In the genomic region with DNA sequence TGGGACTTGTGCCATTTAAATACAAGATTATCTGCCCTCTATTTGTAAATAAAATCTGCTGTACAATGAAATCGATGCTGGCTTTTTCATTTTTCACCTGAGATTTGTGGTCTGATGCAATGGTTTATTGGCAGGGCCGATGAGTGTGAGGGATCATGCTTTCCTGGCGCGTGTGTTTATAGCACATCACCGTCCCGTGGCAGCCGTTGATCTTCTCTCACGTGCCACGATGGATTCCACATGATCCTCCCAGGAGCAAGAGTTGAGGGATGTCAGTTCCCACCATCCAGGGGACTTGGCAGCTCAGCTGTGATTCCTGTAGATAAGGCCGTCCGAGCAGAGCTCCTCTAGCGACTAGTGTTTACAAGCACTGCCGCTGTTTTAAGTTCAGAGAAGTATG, we compare ENCODE assay signal across 23 cellular contexts.
"Had no signal": no experiment of that assay in that cellular context is flagged by ENCODE, and none has a peak within 500 bp of the region (broad histone marks: within the 10 kb centered on the region; RNA-seq: fewer than 3 reads in every experiment).

No MANE protein-coding gene starts in this region.

- H3K4me3 Mint-ChIP-seq: dendritic cell treated with granulocyte-macrophage colony-stimulating factor and Interleukin-4, amounts not matched to agents 40 ng/mL and 50 ng/mL, for 4 days; natural killer cell; neural crest cell; stimulated activated naive B cell treated with anti-CD40 and anti-IgM and Interleukin-4, amounts not matched to agents 10 μg/mL and 1 μg/mL and 100 μg/mL, for 72 hours; stimulated activated naive CD8-positive, alpha-beta T cell treated with anti-CD3 and anti-CD28 coated beads, Interleukin-15, Interleukin-2, amounts not matched to agents 100 ng/mL and 50 ng/mL, for 24 hours had no signal

- H3K27me3 ChIP-seq: esophagus muscularis mucosa, foreskin keratinocyte, gastroesophageal sphincter, heart left ventricle, hepatocyte, tibial nerve, upper lobe of left lung, uterus had no signal

- H3K4me1 ChIP-seq: foreskin keratinocyte, psoas muscle, uterus had no signal

- H3K9me3 ChIP-seq: esophagus muscularis mucosa, gastroesophageal sphincter, heart left ventricle, left ventricle myocardium inferior, lower lobe of right lung, psoas muscle, thoracic aorta, tibial nerve, upper lobe of left lung, uterus had no signal

- H3K4me2 ChIP-seq: hepatocyte had no signal

- H3K9me3 Mint-ChIP-seq: natural killer cell; stimulated activated naive B cell treated with anti-CD40 and anti-IgM and Interleukin-4, amounts not matched to agents 10 μg/mL and 1 μg/mL and 100 μg/mL, for 72 hours; stimulated activated naive CD8-positive, alpha-beta T cell treated with anti-CD3 and anti-CD28 coated beads, Interleukin-15, Interleukin-2, amounts not matched to agents 100 ng/mL and 50 ng/mL, for 24 hours had no signal

- H3K36me3 Mint-ChIP-seq: natural killer cell had no signal

- H3K79me2 ChIP-seq: hepatocyte had no signal

- H3K36me3 ChIP-seq: uterus had no signal

- H3K27me3 Mint-ChIP-seq: dendritic cell treated with granulocyte-macrophage colony-stimulating factor and Interleukin-4, amounts not matched to agents 40 ng/mL and 50 ng/mL, for 4 days; stimulated activated naive B cell treated with anti-CD40 and anti-IgM and Interleukin-4, amounts not matched to agents 10 μg/mL and 1 μg/mL and 100 μg/mL, for 72 hours; stimulated activated naive CD8-positive, alpha-beta T cell treated with anti-CD3 and anti-CD28 coated beads, Interleukin-15, Interleukin-2, amounts not matched to agents 100 ng/mL and 50 ng/mL, for 24 hours had no signal

- H3K4me3 ChIP-seq: esophagus muscularis mucosa, gastroesophageal sphincter, heart left ventricle, hepatocyte, left ventricle myocardium inferior, lower lobe of right lung, psoas muscle, thoracic aorta, tibial nerve, upper lobe of left lung, uterus had no signal

- H3K27ac Mint-ChIP-seq: dendritic cell treated with granulocyte-macrophage colony-stimulating factor and Interleukin-4, amounts not matched to agents 40 ng/mL and 50 ng/mL, for 4 days; stimulated activated naive CD8-positive, alpha-beta T cell treated with anti-CD3 and anti-CD28 coated beads, Interleukin-15, Interleukin-2, amounts not matched to agents 100 ng/mL and 50 ng/mL, for 24 hours had no signal

- H2AFZ ChIP-seq: hepatocyte had no signal

- ATAC-seq: foreskin keratinocyte; gastroesophageal sphincter; heart left ventricle; left cardiac atrium; natural killer cell; psoas muscle; right cardiac atrium; stimulated activated naive B cell treated with anti-CD40 and anti-IgM and Interleukin-4, amounts not matched to agents 10 μg/mL and 1 μg/mL and 100 μg/mL, for 72 hours had no signal

- DNase-seq: effector CD8-positive, alpha-beta T cell; foreskin keratinocyte; heart left ventricle; left cardiac atrium; left ventricle myocardium inferior; lower lobe of right lung; natural killer cell; psoas muscle; right cardiac atrium; small intestine; stimulated activated CD4-positive, alpha-beta T cell treated with anti-CD3 and anti-CD28 coated beads, Interleukin-15, amount 100 ng/mL, for 24 hours; stimulated activated CD4-positive, alpha-beta T cell treated with anti-CD3 and anti-CD28 coated beads, Interleukin-2, amount 100 ng/mL, for 48 hours; stimulated activated naive B cell treated with anti-CD40 and anti-IgM and Interleukin-4, amounts not matched to agents 10 μg/mL and 1 μg/mL and 100 μg/mL, for 72 hours; uterus had no signal

- H3K27ac ChIP-seq: esophagus muscularis mucosa, foreskin keratinocyte, gastroesophageal sphincter, heart left ventricle, hepatocyte, left ventricle myocardium inferior, lower lobe of right lung, psoas muscle, thoracic aorta, tibial nerve, upper lobe of left lung, uterus had no signal
